Comparison of ENCODE assay signal across 26 cellular contexts in genomic region chr17:57328109-57328882, GRCh38.
A peak's percentile ranks its signal among the peaks of the same experiment; 100 is the strongest.
DNase-seq lines count a peak whose midpoint lies in the region; ATAC-seq, FAIRE-seq and TF ChIP-seq lines count a peak whose summit lies in the region.
"Had no signal": no experiment of that assay in that cellular context is flagged by ENCODE, and none has a peak within 500 bp of the region (broad histone marks: within the 10 kb centered on the region; RNA-seq: fewer than 3 reads in every experiment).

No MANE protein-coding gene starts in this region.

- H3K9me3 Mint-ChIP-seq in activated naive CD4-positive, alpha-beta T cell treated with anti-CD3 and anti-CD28 coated beads for 36 hours = no peaks in the 10 kb centered on the region
- H3K9me3 Mint-ChIP-seq: activated naive CD4-positive, alpha-beta T cell treated with anti-CD3 and anti-CD28 coated beads, Interleukin-2, amount 10 ng/mL, durations not matched to agents 7 days and 5 days; activated T-cell treated with anti-CD3 and anti-CD28 coated beads, Interleukin-2, amount 50 U/mL, for 4 hours; endodermal cell; H9 had no signal

- intact Hi-C loops in K562 (cut with micrococcal nuclease) = no loop called here
- intact Hi-C loops in gastrocnemius medialis (cut with DNase I; ENCODE audit: low total_unique reads) = no loop called here
- intact Hi-C loops in activated naive CD4-positive, alpha-beta T cell treated with anti-CD3 and anti-CD28 coated beads for 36 hours (cut with micrococcal nuclease) = no loop called here

- H3K9ac ChIP-seq in K562 (ENCODE audit: insufficient read depth in 1 of 2, low read depth in 2 of 2, low read length in 2 of 2) = no peak overlapping the region

- H3K4me1 ChIP-seq in K562 (replicated peaks in 1 of 2; ENCODE audit: control insufficient read depth in 2 of 2, insufficient read depth in 2 of 2, low read length in 2 of 2) = peaks cover 4 to 15% of the 10 kb centered on the region in 2 experiments
- H3K4me1 ChIP-seq in gastrocnemius medialis = peaks cover 62 to 79% of the 10 kb centered on the region in 2 donors

- no peak overlapping the region for H3K4me2 ChIP-seq in K562 (ENCODE audit: insufficient read depth, low read length)

- H3K36me3 ChIP-seq in K562 (ENCODE audit: control insufficient read depth, insufficient read depth, low read length) (peaks cover 6% of the 10 kb centered on the region; the same call in 2 of the 3 replicates), gastrocnemius medialis (no peaks in the 10 kb centered on the region)
- H3K36me3 ChIP-seq: uterus had no signal

- 53% methylated on average over 1 of the region's 1 CpG for WGBS in K562 (ENCODE audit: insufficient coverage, low coverage, missing lambda C conversion rate)

- peaks cover 23% of the 10 kb centered on the region for H3K79me2 ChIP-seq in K562 (ENCODE audit: control insufficient read depth, insufficient read depth, low read length)

- TF ChIP-seq CTCF in K562 (IDR thresholded peaks at IDR 0.05 in 2 of 3, conservative IDR thresholded peaks at IDR 0.05 in 1 of 3; ENCODE audit: insufficient read depth in 2 of 3, low read depth in 1 of 3, low read length in 3 of 3) (no peak), gastrocnemius medialis (IDR thresholded peaks at IDR 0.05 in 4 of 5, conservative IDR thresholded peaks at IDR 0.05 in 1 of 5) (no peak), omental fat pad (IDR thresholded peaks at IDR 0.05) (no peak)

- TF ChIP-seq RAD21 in K562 (CRISPR knock-in tag; conservative IDR thresholded peaks at IDR 0.05 in 1 of 2, IDR thresholded peaks at IDR 0.05 in 1 of 2) = no peak

- H3K4me3 Mint-ChIP-seq in activated naive CD4-positive, alpha-beta T cell treated with anti-CD3 and anti-CD28 coated beads for 36 hours = no peak overlapping the region
- H3K4me3 Mint-ChIP-seq: activated naive CD4-positive, alpha-beta T cell treated with anti-CD3 and anti-CD28 coated beads, Interleukin-2, amount 10 ng/mL, durations not matched to agents 7 days and 5 days; activated T-cell treated with anti-CD3 and anti-CD28 coated beads, Interleukin-2, amount 50 U/mL, for 4 hours; CD14-positive monocyte; endodermal cell; H9 had no signal

- TF ChIP-seq EP300 in K562 (IDR thresholded peaks at IDR 0.05; ENCODE audit: low read length) = no peak

- CTCF ChIA-PET in K562 (lab: Yijun Ruan, JAX; ENCODE audit: low intra/inter-chr PET ratio) = no interaction called here
- CTCF ChIA-PET in activated naive CD4-positive, alpha-beta T cell treated with anti-CD3 and anti-CD28 coated beads for 36 hours (lab: Charles Lee) = no interaction called here

- no peak for TF ChIP-seq POLR2A in K562 (conservative IDR thresholded peaks at IDR 0.05)
- no peak for TF ChIP-seq POLR2A in gastrocnemius medialis (IDR thresholded peaks at IDR 0.05)

- H4K20me1 ChIP-seq in K562 (replicated peaks; ENCODE audit: control insufficient read depth, insufficient read depth, low read length) = peaks cover 11% of the 10 kb centered on the region; the same call in 1 of the 2 replicates

- no peak for FAIRE-seq in K562 (lab: Jason Lieb, UNC)
- FAIRE-seq: D721Med, GM12892 had no signal

- no peak overlapping the region for H2AFZ ChIP-seq in K562 (ENCODE audit: low read depth, low read length)

- H3K27ac ChIP-seq in K562 (ENCODE audit: extremely low read depth, low read depth, low read length) (no peak overlapping the region), gastrocnemius medialis (peak overlapping the region; percentile 77 to 84 (median 82))
- H3K27ac ChIP-seq: uterus had no signal

- peaks cover 11% of the 10 kb centered on the region for H3K36me3 Mint-ChIP-seq in activated naive CD4-positive, alpha-beta T cell treated with anti-CD3 and anti-CD28 coated beads for 36 hours (ENCODE audit: low read depth)

- H3K27me3 ChIP-seq in K562 (ENCODE audit: control insufficient read depth in 2 of 2, insufficient read depth in 2 of 2, low read length in 2 of 2) (no peaks in the 10 kb centered on the region), gastrocnemius medialis (no peaks in the 10 kb centered on the region)
- H3K27me3 ChIP-seq: testis, uterus had no signal

- H3K9me3 ChIP-seq in K562 (replicated peaks; ENCODE audit: control insufficient read depth, insufficient read depth, low read depth, low read length) (no peaks in the 10 kb centered on the region), gastrocnemius medialis (no peaks in the 10 kb centered on the region)
- H3K9me3 ChIP-seq: testis, uterus had no signal

- DNase-seq in HCEC 1CT (peak; percentile 2), MV-4-11 (lab: John Stamatoyannopoulos, UW) (peak; percentile 4), K562 (ENCODE audit: extremely low read depth in 1 of 4, low spot score in 3 of 4) (no peak), gastrocnemius medialis (no peak), omental fat pad (ENCODE audit: low spot score) (no peak)
- no peak for DNase-seq in activated naive CD4-positive, alpha-beta T cell treated with anti-CD3 and anti-CD28 coated beads for 36 hours
- DNase-seq: activated CD4-positive, alpha-beta T cell treated with anti-CD3 and anti-CD28 coated beads for 4 hours; activated naive CD4-positive, alpha-beta T cell treated with anti-CD3 and anti-CD28 coated beads, Interleukin-2, amount 10 ng/mL, durations not matched to agents 7 days and 5 days; activated T-cell treated with anti-CD3 and anti-CD28 coated beads, Interleukin-2, amount 50 U/mL, for 4 hours; amygdala; cortex of kidney; EL; endodermal cell; H9; mammary epithelial cell; MM.1S; NCI-H1436; nucleus accumbens; stimulated activated naive CD4-positive, alpha-beta T cell treated with Interleukin-2 at 50 U/mL for 16 hours; testis; uterus had no signal

- H3K4me3 ChIP-seq in K562 (no peak overlapping the region), gastrocnemius medialis (no peak overlapping the region)
- H3K4me3 ChIP-seq: testis, uterus had no signal

- POLR2A ChIA-PET in K562 (lab: Yijun Ruan, JAX) = interaction anchor here (0.6 to 1.4 kb wide), 2 partner anchors 37 to 57 kb away, joined by 3 to 4 read pairs; no protein-coding TSS in a partner anchor

- no TSS peak for BruUV-seq in K562 (replicated peaks; lab: Mats Ljungman, UMichigan)

- ATAC-seq in K562 = no peak
- no peak for ATAC-seq in gastrocnemius medialis
- ATAC-seq in omental fat pad (ENCODE audit: low FRiP score) = no peak
- ATAC-seq in GM21447 (IDR thresholded peaks at IDR 0.05; ENCODE audit: unreplicated experiment) = no peak
- ATAC-seq: activated T-cell treated with anti-CD3 and anti-CD28 coated beads, Interleukin-2, amount 50 U/mL, for 4 hours; HepG2 had no signal

- no peaks in the 10 kb centered on the region for H3K9me1 ChIP-seq in K562 (ENCODE audit: control insufficient read depth, insufficient read depth, low read length)

- H3K27me3 Mint-ChIP-seq in activated naive CD4-positive, alpha-beta T cell treated with anti-CD3 and anti-CD28 coated beads for 36 hours (ENCODE audit: low read depth) = no peaks in the 10 kb centered on the region
- H3K27me3 Mint-ChIP-seq: activated naive CD4-positive, alpha-beta T cell treated with anti-CD3 and anti-CD28 coated beads, Interleukin-2, amount 10 ng/mL, durations not matched to agents 7 days and 5 days had no signal

- in situ Hi-C loops in K562 (cut with MboI) = no loop called here
- in situ Hi-C loops in gastrocnemius medialis (cut with MboI; ENCODE audit: low sequenced_read_pairs in 4 of 4) = no loop called here

- H3K27ac Mint-ChIP-seq in activated naive CD4-positive, alpha-beta T cell treated with anti-CD3 and anti-CD28 coated beads for 36 hours = no peak overlapping the region
- H3K27ac Mint-ChIP-seq: activated naive CD4-positive, alpha-beta T cell treated with anti-CD3 and anti-CD28 coated beads, Interleukin-2, amount 10 ng/mL, durations not matched to agents 7 days and 5 days; CD14-positive monocyte; endodermal cell had no signal

- peaks cover 27% of the 10 kb centered on the region for H3K4me1 Mint-ChIP-seq in activated naive CD4-positive, alpha-beta T cell treated with anti-CD3 and anti-CD28 coated beads for 36 hours (ENCODE audit: low read depth)
- H3K4me1 Mint-ChIP-seq: CD14-positive monocyte had no signal

TF ChIP-seq in K562, 482 proteins besides CTCF, POLR2A, EP300 and RAD21 (continues in another document):
- TF ChIP-seq MCM3 (IDR thresholded peaks at IDR 0.05) (no peak), COPS2 (conservative IDR thresholded peaks at IDR 0.05) (no peak), HNRNPUL1 (IDR thresholded peaks at IDR 0.05; ENCODE audit: low read length) (no peak), SIRT6 (IDR thresholded peaks at IDR 0.05; ENCODE audit: low read depth, low read length) (no peak), HDAC3 (IDR thresholded peaks at IDR 0.05; ENCODE audit: borderline replicate concordance, partially characterized antibody) (no peak), EHMT2 (IDR thresholded peaks at IDR 0.05) (peak; percentile 29; the same call in 1 of the 2 replicates), FOXP1 (CRISPR knock-in tag; IDR thresholded peaks at IDR 0.05) (no peak), CREM (IDR thresholded peaks at IDR 0.05; ENCODE audit: low read depth) (no peak), JUNB (CRISPR knock-in tag; conservative IDR thresholded peaks at IDR 0.05) (no peak), ZBTB2 (IDR thresholded peaks at IDR 0.05) (no peak)

Comparison
In these comparisons a context has a peak if more than half of its experiments do, and no peak if none do; other contexts are left out.
1. DNase-seq: peak in HCEC 1CT (single experiment) and MV-4-11 (single experiment); none in K562 (0 of 4), gastrocnemius medialis (0 of 2), omental fat pad (single experiment) and activated naive CD4-positive, alpha-beta T cell treated with anti-CD3 and anti-CD28 coated beads for 36 hours (single experiment).